8 cellular contexts compared by ENCODE assay signal in genomic region chr6:138772596-138773176, GRCh38. TPM values are rescaled to one million over a fixed set of nuclear protein-coding genes. Genes with fewer than 3 reads are reported as not detected.
DNase-seq lines count a peak whose midpoint lies in the region; ATAC-seq, FAIRE-seq and TF ChIP-seq lines count a peak whose summit lies in the region.

No MANE protein-coding gene starts in this region.

- no peaks in the 10 kb centered on the region for H3K27me3 ChIP-seq in Loucy (ENCODE audit: insufficient read depth, low read length, poor library complexity, severe bottlenecking)
- H3K27me3 ChIP-seq in bronchial epithelial cell (ENCODE audit: control insufficient read depth, insufficient read depth, low read length) = no peaks in the 10 kb centered on the region

- H3K4me1 Mint-ChIP-seq in naive B cell = peaks cover 21 to 31% (median 28%) of the 10 kb centered on the region in 3 donors

- H3K9me3 ChIP-seq in Loucy (ENCODE audit: insufficient read depth, low read depth, low read length) = no peaks in the 10 kb centered on the region

- H3K4me3 Mint-ChIP-seq in naive B cell = peak overlapping the region; percentile 88 to 100 (median 100)

- no peaks in the 10 kb centered on the region for H3F3A ChIP-seq in Loucy (ENCODE audit: low read depth)

- H3K36me3 ChIP-seq in Loucy (ENCODE audit: insufficient read depth, low read length) (no peaks in the 10 kb centered on the region), bronchial epithelial cell (ENCODE audit: control insufficient read depth, insufficient read depth, low read length) (no peaks in the 10 kb centered on the region)

- FAIRE-seq in bronchial epithelial cell (lab: Jason Lieb, UNC) = no peak

- no peaks in the 10 kb centered on the region for H4K20me1 ChIP-seq in Loucy (ENCODE audit: insufficient read depth, low read length, poor library complexity, severe bottlenecking)

- H3K9me2 ChIP-seq in Loucy (replicated peaks; ENCODE audit: low read depth, low read length) = no peaks in the 10 kb centered on the region

- H3K4me3 ChIP-seq in Loucy (ENCODE audit: low read length, poor library complexity, severe bottlenecking) (peak overlapping the region; percentile 81), bronchial epithelial cell (ENCODE audit: low read depth, low read length) (peak overlapping the region; percentile 76)

- DNase-seq in bronchial epithelial cell (ENCODE audit: low read depth) (no peak), naive B cell (no peak), SK-N-DZ (ENCODE audit: low spot score) (no peak), Kasumi-1 (lab: John Stamatoyannopoulos, UW) (no peak), SKM-1 treated with dmso at 0.1 percent for 144 hours (lab: John Stamatoyannopoulos, UW; ENCODE audit: unreplicated experiment) (no peak)

- H3K27me3 Mint-ChIP-seq in naive B cell = no peaks in the 10 kb centered on the region

- no peak for TF ChIP-seq CTCF in Loucy (conservative IDR thresholded peaks at IDR 0.05; ENCODE audit: low read length)
- no peak for TF ChIP-seq CTCF in bronchial epithelial cell (IDR thresholded peaks at IDR 0.05; ENCODE audit: insufficient read depth, low read length, severe bottlenecking)

- ATAC-seq in GM18511 (IDR thresholded peaks at IDR 0.05; ENCODE audit: unreplicated experiment) (peak; percentile 0), naive B cell (ENCODE audit: low read depth in 2 of 2) (no peak), HG02938 (IDR thresholded peaks at IDR 0.05; ENCODE audit: unreplicated experiment) (no peak)

- peaks cover 1 to 7% of the 10 kb centered on the region in 2 donors for H3K36me3 Mint-ChIP-seq in naive B cell

- H3K9me3 Mint-ChIP-seq in naive B cell = no peaks in the 10 kb centered on the region

- H3K4me1 ChIP-seq in Loucy (ENCODE audit: insufficient read depth, low read length, poor library complexity, severe bottlenecking) = peaks cover 31% of the 10 kb centered on the region

- peak overlapping the region; percentile 79 for H3K9ac ChIP-seq in Loucy (ENCODE audit: low read depth, low read length, poor library complexity, severe bottlenecking)

- H3K4me2 ChIP-seq in Loucy (ENCODE audit: low read depth, low read length, poor library complexity, severe bottlenecking) = peak overlapping the region; percentile 84

- peak overlapping the region; percentile 99 to 100 (median 100) for H3K27ac Mint-ChIP-seq in naive B cell

- peak overlapping the region; percentile 85 for H2AFZ ChIP-seq in Loucy (ENCODE audit: low read length)

- H3K79me2 ChIP-seq in Loucy (ENCODE audit: insufficient read depth, low read length) = peaks cover 25% of the 10 kb centered on the region

RNA-seq across cellular contexts. Expression of gene CCDC28A, which starts 0.9 kb away (rescaled TPM):
- 11.1 and 11.4 TPM in 2 replicates for total RNA-seq in bronchial epithelial cell
- polyA plus RNA-seq in naive B cell (ENCODE audit: low read depth in 6 of 6) = 10 to 100 TPM; 16.1 to 62.4 (median 42.2) TPM
- polyA plus RNA-seq in SK-N-DZ (2014; cell fraction: cytosol; rRNA removed) = 16.0 and 17.6 TPM in 2 replicates
- 10.6 and 13.3 TPM in 2 replicates for polyA plus RNA-seq in SK-N-DZ (2014; cell fraction: nucleus; rRNA removed)

RNA-seq across cellular contexts. Expression of gene ECT2L, which starts 23.2 kb away (rescaled TPM):
- total RNA-seq in bronchial epithelial cell = 0.13 TPM in 1 of 2 replicates, not detected in the other
- polyA plus RNA-seq in naive B cell (ENCODE audit: low read depth in 6 of 6) = under 1 TPM in 3 of 6 donors, not detected in 3; 0.08 to 0.11 (median 0.11) TPM
- 0.02 TPM in 1 of 2 replicates, not detected in the other for polyA plus RNA-seq in SK-N-DZ (2014; cell fraction: cytosol; rRNA removed)
- polyA plus RNA-seq in SK-N-DZ (2014; cell fraction: nucleus; rRNA removed) = not detected in 2 replicates
